ENCODE assay signal across 17 cellular contexts in the genomic region with DNA sequence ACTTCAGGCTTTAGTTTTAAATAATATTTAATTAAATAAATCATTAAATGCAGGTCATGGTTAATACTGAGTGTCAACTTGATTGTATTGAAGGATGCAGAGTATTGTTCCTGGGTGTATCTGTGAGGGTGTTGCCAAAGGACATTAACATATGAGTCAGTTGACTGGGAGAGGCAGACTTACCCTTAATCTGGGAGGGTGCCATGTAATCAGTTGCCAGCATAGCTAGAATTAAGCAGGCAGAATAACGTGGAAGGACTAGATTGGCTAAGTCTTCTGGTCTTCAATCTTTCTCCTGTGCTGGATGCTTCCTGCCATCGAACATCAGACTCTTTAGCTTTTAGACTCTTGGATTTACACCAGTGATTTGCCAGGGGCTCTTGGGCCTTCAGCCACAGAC.
"Had no signal": no experiment of that assay in that cellular context is flagged by ENCODE, and none has a peak within 500 bp of the region (broad histone marks: within the 10 kb centered on the region; RNA-seq: fewer than 3 reads in every experiment).

No MANE protein-coding gene starts in this region.

- H3K4me3 ChIP-seq: body of pancreas, colonic mucosa, gastroesophageal sphincter, heart left ventricle, mucosa of descending colon, pancreas, spleen had no signal

- H3K36me3 ChIP-seq: colonic mucosa, gastroesophageal sphincter, heart left ventricle, pancreas, spleen had no signal

- H3K27me3 ChIP-seq: body of pancreas, colonic mucosa, gastroesophageal sphincter, heart left ventricle, pancreas, spleen had no signal

- ATAC-seq: body of pancreas; gastroesophageal sphincter; heart left ventricle; mucosa of descending colon; naive thymus-derived CD4-positive, alpha-beta T cell; pancreas; sciatic nerve; stimulated activated memory B cell treated with anti-CD40 and anti-IgM and Interleukin-4, amounts not matched to agents 10 μg/mL and 1 μg/mL and 100 μg/mL, for 72 hours had no signal

- H3K27me3 Mint-ChIP-seq: stimulated activated memory B cell treated with anti-CD40 and anti-IgM and Interleukin-4, amounts not matched to agents 10 μg/mL and 1 μg/mL and 100 μg/mL, for 72 hours had no signal

- H3K4me1 ChIP-seq: body of pancreas, colonic mucosa, gastroesophageal sphincter, heart left ventricle, spleen had no signal

- H3K27ac Mint-ChIP-seq: activated naive CD8-positive, alpha-beta T cell; endodermal cell; naive thymus-derived CD4-positive, alpha-beta T cell; stimulated activated memory B cell treated with anti-CD40 and anti-IgM and Interleukin-4, amounts not matched to agents 10 μg/mL and 1 μg/mL and 100 μg/mL, for 72 hours had no signal

- H3K36me3 Mint-ChIP-seq: activated naive CD8-positive, alpha-beta T cell; stimulated activated memory B cell treated with anti-CD40 and anti-IgM and Interleukin-4, amounts not matched to agents 10 μg/mL and 1 μg/mL and 100 μg/mL, for 72 hours had no signal

- H3K4me3 Mint-ChIP-seq: activated naive CD8-positive, alpha-beta T cell; endodermal cell; naive thymus-derived CD4-positive, alpha-beta T cell; stimulated activated memory B cell treated with anti-CD40 and anti-IgM and Interleukin-4, amounts not matched to agents 10 μg/mL and 1 μg/mL and 100 μg/mL, for 72 hours had no signal

- H3K9me3 ChIP-seq: body of pancreas, colonic mucosa, mucosa of descending colon, pancreas had no signal

- DNase-seq: activated CD4-positive, alpha-beta T cell treated with anti-CD3 and anti-CD28 coated beads, Interleukin-2, amount 50 U/mL, for 4 hours; amniotic stem cell; body of pancreas; central memory CD4-positive, alpha-beta T cell; colonic mucosa; endodermal cell; heart left ventricle; mesenchymal stem cell; mucosa of descending colon; naive thymus-derived CD4-positive, alpha-beta T cell; pancreas; spleen; stimulated activated CD4-positive, alpha-beta T cell treated with anti-CD3 and anti-CD28 coated beads, Interleukin-4, amount 100 ng/mL, for 4 hours had no signal

- H3K4me1 Mint-ChIP-seq: stimulated activated memory B cell treated with anti-CD40 and anti-IgM and Interleukin-4, amounts not matched to agents 10 μg/mL and 1 μg/mL and 100 μg/mL, for 72 hours had no signal

- H3K27ac ChIP-seq: body of pancreas, colonic mucosa, gastroesophageal sphincter, heart left ventricle, pancreas, spleen had no signal
